Comparison of ENCODE assay signal across 28 cellular contexts in genomic region chr9:91143642-91144041, GRCh38.
"Had no signal": no experiment of that assay in that cellular context is flagged by ENCODE, and none has a peak within 500 bp of the region (broad histone marks: within the 10 kb centered on the region; RNA-seq: fewer than 3 reads in every experiment).

No MANE protein-coding gene starts in this region.

- H3K27me3 Mint-ChIP-seq: naive B cell; progenitor cell of endocrine pancreas; stimulated activated naive CD8-positive, alpha-beta T cell treated with anti-CD3 and anti-CD28 coated beads, Interleukin-15, Interleukin-2, amounts not matched to agents 100 ng/mL and 50 ng/mL, for 24 hours; type B pancreatic cell had no signal

- H3K27ac Mint-ChIP-seq: mesothelial cell of epicardium; naive B cell; progenitor cell of endocrine pancreas; stimulated activated naive CD8-positive, alpha-beta T cell treated with anti-CD3 and anti-CD28 coated beads, Interleukin-15, Interleukin-2, amounts not matched to agents 100 ng/mL and 50 ng/mL, for 24 hours; type B pancreatic cell had no signal

- H3K9me3 ChIP-seq: adrenal gland, body of pancreas, colonic mucosa, ovary, vagina had no signal

- DNase-seq: activated CD4-positive, alpha-beta T cell treated with anti-CD3 and anti-CD28 coated beads for 4 hours; activated CD4-positive, CD25-positive, alpha-beta regulatory T cell; activated CD8-positive, alpha-beta T cell treated with anti-CD3 and anti-CD28 coated beads, Interleukin-2, amount 10 ng/mL, durations not matched to agents 7 days and 5 days; activated gamma-delta T cell treated with Interleukin-2 at 50 U/mL for 16 hours; activated naive CD4-positive, alpha-beta T cell treated with anti-CD3 and anti-CD28 coated beads, Interleukin-2, amount 50 U/mL, for 16 hours; adrenal gland; aorta; body of pancreas; cerebellar nuclear complex; colonic mucosa; dorsolateral prefrontal cortex; effector memory CD4-positive, alpha-beta T cell; head of caudate nucleus; hippocampal formation; left cardiac atrium; left ventricle myocardium superior; naive B cell; ovary; stimulated activated CD4-positive, alpha-beta T cell treated with anti-CD3 and anti-CD28 coated beads, Interleukin-12 subunit alpha, Interleukin-12 subunit beta, amount 100 ng/mL, for 4 hours; stimulated activated CD4-positive, alpha-beta T cell treated with anti-CD3 and anti-CD28 coated beads, Interleukin-4, amount 100 ng/mL, for 1 hour had no signal

- H3K27me3 ChIP-seq: adrenal gland, body of pancreas, cardiac muscle cell, colonic mucosa, dorsolateral prefrontal cortex, ovary, vagina had no signal

- H3K36me3 ChIP-seq: adrenal gland, cardiac muscle cell, colonic mucosa, ovary, vagina had no signal

- H3K27ac ChIP-seq: adrenal gland, body of pancreas, cardiac muscle cell, colonic mucosa, dorsolateral prefrontal cortex, ovary, vagina had no signal

- H3K4me3 Mint-ChIP-seq: activated CD8-positive, alpha-beta T cell treated with anti-CD3 and anti-CD28 coated beads, Interleukin-2, amount 10 ng/mL, durations not matched to agents 7 days and 5 days; mesothelial cell of epicardium; naive B cell; stimulated activated naive CD8-positive, alpha-beta T cell treated with anti-CD3 and anti-CD28 coated beads, Interleukin-15, Interleukin-2, amounts not matched to agents 100 ng/mL and 50 ng/mL, for 24 hours; type B pancreatic cell had no signal

- ATAC-seq: activated CD8-positive, alpha-beta T cell treated with anti-CD3 and anti-CD28 coated beads, Interleukin-2, amount 10 ng/mL, durations not matched to agents 7 days and 5 days; body of pancreas; left cardiac atrium; left ventricle myocardium superior; sciatic nerve had no signal

- H3K36me3 Mint-ChIP-seq: mesothelial cell of epicardium, naive B cell, type B pancreatic cell had no signal

- H3K9me3 Mint-ChIP-seq: naive B cell had no signal

- H3K4me3 ChIP-seq: adrenal gland, body of pancreas, cardiac muscle cell, colonic mucosa, dorsolateral prefrontal cortex, ovary, skin epidermis, vagina had no signal

- H3K4me1 Mint-ChIP-seq: mesothelial cell of epicardium had no signal

- H3K4me1 ChIP-seq: adrenal gland, body of pancreas, colonic mucosa, vagina had no signal
